8 cellular contexts compared by ENCODE assay signal in genomic region chr22:19970031-19970478, GRCh38. TPM values are rescaled to one million over a fixed set of nuclear protein-coding genes. Genes with fewer than 3 reads are reported as not detected.
DNase-seq lines count a peak whose midpoint lies in the region; ATAC-seq, FAIRE-seq and TF ChIP-seq lines count a peak whose summit lies in the region.
"Had no signal": no experiment of that assay in that cellular context is flagged by ENCODE, and none has a peak within 500 bp of the region (broad histone marks: within the 10 kb centered on the region; RNA-seq: fewer than 3 reads in every experiment).

No MANE protein-coding gene starts in this region.

- 74 to 78% methylated on average over 9 of the region's 9 CpGs for WGBS in sigmoid colon, 2 donors

- dilution Hi-C loops in endothelial cell of umbilical vein (cut with MboI; ENCODE audit: extremely low pct_ligation_motif_present, low sequenced_read_pairs): no loop called here

- no peaks in the 10 kb centered on the region for H4K20me1 ChIP-seq in endothelial cell of umbilical vein (replicated peaks; ENCODE audit: control insufficient read depth, extremely low read depth, insufficient read depth, low read length)

- H3K27me3 ChIP-seq in Panc1 (ENCODE audit: control insufficient read depth, insufficient read depth, low read length) (no peaks in the 10 kb centered on the region), endothelial cell of umbilical vein (ENCODE audit: control insufficient read depth in 2 of 2, insufficient read depth in 2 of 2, low read length in 2 of 2) (no peaks in the 10 kb centered on the region), sigmoid colon (no peaks in the 10 kb centered on the region)

- BruUV-seq in Panc1 (replicated peaks; lab: Mats Ljungman, UMichigan) (no TSS peak), endothelial cell of umbilical vein (replicated peaks; lab: Mats Ljungman, UMichigan) (TSS peak; percentile 53)

- TF ChIP-seq CTCF in Panc1 (IDR thresholded peaks at IDR 0.05): no peak
- TF ChIP-seq CTCF in endothelial cell of umbilical vein (IDR thresholded peaks at IDR 0.05; ENCODE audit: extremely low read depth in 1 of 2, insufficient read depth in 1 of 2, low read depth in 1 of 2, low read length in 2 of 2): no peak
- no peak for TF ChIP-seq CTCF in sigmoid colon (IDR thresholded peaks at IDR 0.05)

- peak; percentile 37 for ATAC-seq in Panc1

- H3K4me2 ChIP-seq in endothelial cell of umbilical vein (ENCODE audit: insufficient read depth, low read length): no peak overlapping the region

- H3K4me3 ChIP-seq in Panc1 (ENCODE audit: low read depth in 2 of 2, low read length in 2 of 2): no peak overlapping the region
- H3K4me3 ChIP-seq in endothelial cell of umbilical vein (replicated peaks in 1 of 3; ENCODE audit: insufficient read depth in 1 of 3, low read depth in 1 of 3, low read length in 3 of 3): no peak overlapping the region
- no peak overlapping the region for H3K4me3 ChIP-seq in sigmoid colon

- FAIRE-seq in endothelial cell of umbilical vein (lab: Jason Lieb, UNC): no peak

- CTCF ChIA-PET in Panc1 (lab: Charles Lee): interaction anchor here (0.6 to 2.0 kb wide), 3 partner anchors 29 to 525 kb away, joined by 4 to 10 read pairs (median 5); no protein-coding TSS in a partner anchor
- CTCF ChIA-PET in endothelial cell of umbilical vein (lab: Charles Lee): interaction anchor here (1.0 to 12.2 kb wide), 6 partner anchors 11 to 51 kb away, joined by 4 to 304 read pairs (median 6); partner anchors contain the start of gene TANGO2

- H3K27ac ChIP-seq in Panc1 (ENCODE audit: low read length): no peak overlapping the region
- no peak overlapping the region for H3K27ac ChIP-seq in endothelial cell of umbilical vein (ENCODE audit: insufficient read depth, low read depth, low read length)
- peak overlapping the region; percentile 4 to 42 (median 30) for H3K27ac ChIP-seq in sigmoid colon
- H3K27ac ChIP-seq: HL-60 had no signal

- no peaks in the 10 kb centered on the region for H3K36me3 ChIP-seq in Panc1 (ENCODE audit: control insufficient read depth, insufficient read depth, low read length)
- H3K36me3 ChIP-seq in endothelial cell of umbilical vein (ENCODE audit: control insufficient read depth in 2 of 2, extremely low read depth in 1 of 2, insufficient read depth in 2 of 2, low read length in 2 of 2): peaks cover 14 to 54% of the 10 kb centered on the region in 2 experiments
- peaks cover 6 to 72% (median 12%) of the 10 kb centered on the region in 4 donors for H3K36me3 ChIP-seq in sigmoid colon

- POLR2A ChIA-PET in Panc1 (lab: Charles Lee): interaction anchor here (0.6 kb wide), 1 partner anchor 174 kb away, joined by 3 read pairs; no protein-coding TSS in a partner anchor
- POLR2A ChIA-PET in endothelial cell of umbilical vein (lab: Charles Lee): no interaction called here

- no peak for TF ChIP-seq POLR2A in endothelial cell of umbilical vein (IDR thresholded peaks at IDR 0.05; ENCODE audit: low read depth, low read length)
- no peak for TF ChIP-seq POLR2A in sigmoid colon (IDR thresholded peaks at IDR 0.05)

- intact Hi-C loops in Panc1 (cut with micrococcal nuclease; ENCODE audit: unreplicated experiment) (loop anchor here (5.0 kb wide), 1 partner anchor 42 kb away; no protein-coding TSS in a partner anchor), endothelial cell of umbilical vein (cut with micrococcal nuclease) (loop anchor here (1.0 kb wide), 3 partner anchors 28 to 110 kb away; partner anchors contain the start of gene DGCR8), sigmoid colon (cut with DNase I) (loop anchor here (1.0 to 10.0 kb wide), 2 partner anchors 43 to 115 kb away; partner anchors contain the start of gene DGCR8)

- DNase-seq in Panc1 (ENCODE audit: low read depth, low spot score) (no peak), endothelial cell of umbilical vein (ENCODE audit: low read depth, low spot score) (no peak), sigmoid colon (no peak), mesenteric fat pad (ENCODE audit: low spot score) (no peak), NCI-H1930 (lab: John Stamatoyannopoulos, UW) (no peak)
- DNase-seq in activated CD4-positive, alpha-beta T cell treated with anti-CD3 and anti-CD28 coated beads for 48 hours: no peak
- DNase-seq: NCI-H524 treated with DMSO at 0.1 percent for 48 hours had no signal

- H3K9me1 ChIP-seq in endothelial cell of umbilical vein (replicated peaks; ENCODE audit: control insufficient read depth, extremely low read depth, insufficient read depth, low read length): no peaks in the 10 kb centered on the region

- no peak overlapping the region for H2AFZ ChIP-seq in endothelial cell of umbilical vein (ENCODE audit: low read depth, low read length)

- TF ChIP-seq EP300 in sigmoid colon (IDR thresholded peaks at IDR 0.05): no peak

- H3K4me1 ChIP-seq in Panc1 (ENCODE audit: control insufficient read depth, insufficient read depth, low read length) (peaks cover 5% of the 10 kb centered on the region), endothelial cell of umbilical vein (ENCODE audit: control insufficient read depth, extremely low read depth, insufficient read depth, low read length) (peaks cover 19% of the 10 kb centered on the region), sigmoid colon (peaks cover 0 to 18% (median 14%) of the 10 kb centered on the region in 4 donors)

- no peak overlapping the region for H3K9ac ChIP-seq in endothelial cell of umbilical vein (replicated peaks; ENCODE audit: extremely low read depth, insufficient read depth, low read length)

- no peaks in the 10 kb centered on the region for H3K79me2 ChIP-seq in endothelial cell of umbilical vein (ENCODE audit: control insufficient read depth, insufficient read depth, low read length)

- H3K9me3 ChIP-seq in Panc1 (ENCODE audit: control insufficient read depth, insufficient read depth, low read depth, low read length) (no peaks in the 10 kb centered on the region), endothelial cell of umbilical vein (replicated peaks; ENCODE audit: control insufficient read depth, insufficient read depth, low read length) (no peaks in the 10 kb centered on the region), sigmoid colon (no peaks in the 10 kb centered on the region)

- in situ Hi-C loops in Panc1 (cut with HindIII; ENCODE audit: low pct_unique_long_range_greater_than_20kb, low sequenced_read_pairs): no loop called here

RNA-seq across cellular contexts. Expression of gene TXNRD2, which starts 28.4 kb away (rescaled TPM):
- 29.5 TPM for total RNA-seq in Panc1 (2021; ENCODE audit: unreplicated experiment)
- polyA plus RNA-seq in Panc1 (2012; ENCODE audit: insufficient read length): 38.4 TPM
- 211 and 245 TPM in 2 replicates for total RNA-seq in endothelial cell of umbilical vein
- 440 and 511 TPM in 2 replicates for polyA plus RNA-seq in endothelial cell of umbilical vein
- polyA plus RNA-seq in endothelial cell of umbilical vein (2011; cell fraction: cytosol; rRNA removed): 259 and 341 TPM in 2 replicates
- polyA plus RNA-seq in endothelial cell of umbilical vein (2011; cell fraction: nucleus; rRNA removed): 576 and 663 TPM in 2 replicates
- 102 and 113 TPM in 2 replicates for polyA plus RNA-seq in endothelial cell of umbilical vein (2012)
- polyA minus RNA-seq in endothelial cell of umbilical vein: 102 and 126 TPM in 2 replicates
- 25.2 TPM for polyA minus RNA-seq in endothelial cell of umbilical vein (2011; cell fraction: cytosol; rRNA and poly(A)+ RNA removed)
- 91.1 and 144 TPM in 2 replicates for polyA minus RNA-seq in endothelial cell of umbilical vein (2011; cell fraction: nucleus; rRNA and poly(A)+ RNA removed)
- total RNA-seq in sigmoid colon: 10 to 100 TPM; 16.3 to 29.6 (median 21.1) TPM
- polyA plus RNA-seq in sigmoid colon: 10 to 100 TPM; 13.2 to 18.3 (median 16.6) TPM
- 20.2 TPM for total RNA-seq in mesenteric fat pad

RNA-seq across cellular contexts. Expression of gene COMT, which starts 28.5 kb away (rescaled TPM):
- total RNA-seq in Panc1 (2021; ENCODE audit: unreplicated experiment): 108 TPM
- polyA plus RNA-seq in Panc1 (2012; ENCODE audit: insufficient read length): 251 TPM
- total RNA-seq in endothelial cell of umbilical vein: 221 and 246 TPM in 2 replicates
- polyA plus RNA-seq in endothelial cell of umbilical vein: 537 and 579 TPM in 2 replicates
- 320 and 379 TPM in 2 replicates for polyA plus RNA-seq in endothelial cell of umbilical vein (2011; cell fraction: cytosol; rRNA removed)
- polyA plus RNA-seq in endothelial cell of umbilical vein (2011; cell fraction: nucleus; rRNA removed): 183 and 186 TPM in 2 replicates
- polyA plus RNA-seq in endothelial cell of umbilical vein (2012): 145 and 199 TPM in 2 replicates
- 206 and 246 TPM in 2 replicates for polyA minus RNA-seq in endothelial cell of umbilical vein
- 31.5 TPM for polyA minus RNA-seq in endothelial cell of umbilical vein (2011; cell fraction: cytosol; rRNA and poly(A)+ RNA removed)
- polyA minus RNA-seq in endothelial cell of umbilical vein (2011; cell fraction: nucleus; rRNA and poly(A)+ RNA removed): 38.0 and 46.4 TPM in 2 replicates
- total RNA-seq in sigmoid colon: 100 to 1,000 TPM; 106 to 162 (median 112) TPM
- polyA plus RNA-seq in sigmoid colon: 10 to 100 TPM; 62.5 to 97.6 (median 68.4) TPM
- total RNA-seq in mesenteric fat pad: 144 TPM

RNA-seq across cellular contexts. Expression of gene ARVCF, which starts 46.6 kb away (rescaled TPM):
- total RNA-seq in Panc1 (2021; ENCODE audit: unreplicated experiment) (8.2 TPM), endothelial cell of umbilical vein (105 and 109 TPM in 2 replicates), sigmoid colon (10 to 100 TPM; 14.6 to 33.8 (median 24.5) TPM), mesenteric fat pad (5.3 TPM)
- 11.1 TPM for polyA plus RNA-seq in Panc1 (2012; ENCODE audit: insufficient read length)
- polyA plus RNA-seq in endothelial cell of umbilical vein (81.3 and 83.6 TPM in 2 replicates), sigmoid colon (10 to 100 TPM in 1 of 3 donors, 1 to 10 TPM in 2; 3.9 to 13.3 (median 6.0) TPM)
- polyA plus RNA-seq in endothelial cell of umbilical vein (2011; cell fraction: cytosol; rRNA removed): 30.5 and 49.1 TPM in 2 replicates
- polyA plus RNA-seq in endothelial cell of umbilical vein (2011; cell fraction: nucleus; rRNA removed): 288 and 295 TPM in 2 replicates
- 22.8 and 27.5 TPM in 2 replicates for polyA plus RNA-seq in endothelial cell of umbilical vein (2012)
- 43.0 and 52.9 TPM in 2 replicates for polyA minus RNA-seq in endothelial cell of umbilical vein
- polyA minus RNA-seq in endothelial cell of umbilical vein (2011; cell fraction: cytosol; rRNA and poly(A)+ RNA removed): 1.7 TPM
- polyA minus RNA-seq in endothelial cell of umbilical vein (2011; cell fraction: nucleus; rRNA and poly(A)+ RNA removed): 58.2 and 105 TPM in 2 replicates

RNA-seq across cellular contexts. Expression of gene TANGO2, which starts 50.9 kb away (rescaled TPM):
- total RNA-seq in Panc1 (2021; ENCODE audit: unreplicated experiment) (32.2 TPM), endothelial cell of umbilical vein (33.2 and 40.0 TPM in 2 replicates), sigmoid colon (10 to 100 TPM; 24.2 to 36.6 (median 31.9) TPM), mesenteric fat pad (34.8 TPM)
- polyA plus RNA-seq in Panc1 (2012; ENCODE audit: insufficient read length): 38.0 TPM
- polyA plus RNA-seq in endothelial cell of umbilical vein (49.3 and 59.5 TPM in 2 replicates), sigmoid colon (10 to 100 TPM; 27.0 to 46.2 (median 27.8) TPM)
- 34.3 and 36.5 TPM in 2 replicates for polyA plus RNA-seq in endothelial cell of umbilical vein (2011; cell fraction: cytosol; rRNA removed)
- 48.4 and 53.3 TPM in 2 replicates for polyA plus RNA-seq in endothelial cell of umbilical vein (2011; cell fraction: nucleus; rRNA removed)
- 20.4 and 20.9 TPM in 2 replicates for polyA plus RNA-seq in endothelial cell of umbilical vein (2012)
- 82.2 and 90.8 TPM in 2 replicates for polyA minus RNA-seq in endothelial cell of umbilical vein
- 10.1 TPM for polyA minus RNA-seq in endothelial cell of umbilical vein (2011; cell fraction: cytosol; rRNA and poly(A)+ RNA removed)
- polyA minus RNA-seq in endothelial cell of umbilical vein (2011; cell fraction: nucleus; rRNA and poly(A)+ RNA removed): 22.9 and 23.8 TPM in 2 replicates

Comparison
In these comparisons a context has a peak if more than half of its experiments do, and no peak if none do; other contexts are left out.
1. H3K27ac ChIP-seq: peak in sigmoid colon (4 of 4); none in Panc1 (single experiment) and endothelial cell of umbilical vein (single experiment).